ENCODE assay signal across 8 cellular contexts in the genomic region with DNA sequence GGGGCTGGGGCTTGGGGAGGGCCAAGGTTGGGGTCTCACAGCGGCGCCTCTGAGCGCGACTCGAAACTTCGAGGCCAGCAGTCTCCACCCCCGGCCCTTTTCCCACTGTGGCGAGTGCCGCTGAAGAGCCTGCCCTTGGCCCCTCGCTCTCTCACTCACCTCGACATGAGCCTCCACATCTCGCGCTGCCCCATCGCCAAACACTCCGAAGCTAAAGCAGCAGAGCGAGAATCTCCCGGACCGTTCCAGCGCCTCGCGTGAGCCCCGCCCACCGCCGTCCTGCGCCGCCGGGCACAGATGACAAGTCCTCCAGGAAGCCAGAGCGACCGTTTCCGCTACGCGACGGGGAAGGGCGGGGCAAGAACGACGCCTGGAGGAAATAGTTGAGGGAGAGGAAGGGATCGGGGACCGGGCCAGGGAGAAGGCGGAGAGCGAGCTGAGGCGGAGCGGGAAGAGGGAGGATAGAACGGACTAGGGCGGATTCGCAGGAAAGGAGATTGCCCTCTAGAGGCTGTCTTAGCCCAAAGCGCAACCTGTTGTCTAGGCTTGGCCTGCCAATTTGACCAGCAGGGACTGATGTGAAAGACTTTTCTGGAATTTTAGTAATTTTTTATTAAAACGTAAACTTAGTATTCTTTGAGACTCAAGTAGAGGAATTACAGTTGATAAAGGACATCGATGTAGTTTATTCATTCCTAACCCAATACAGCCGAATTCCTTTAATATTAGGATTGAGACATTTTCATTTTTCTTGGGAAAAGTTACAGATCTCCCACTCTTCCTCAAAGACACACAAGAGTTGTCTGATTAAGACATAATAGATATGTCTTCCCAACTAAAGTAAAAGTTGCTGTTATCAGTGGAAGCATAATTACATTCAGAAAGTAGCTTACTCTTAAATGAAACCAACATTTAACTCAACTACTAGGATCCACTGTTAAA. TPM values are rescaled to one million over a fixed set of nuclear protein-coding genes. Genes with fewer than 3 reads are reported as not detected.
DNase-seq lines count a peak whose midpoint lies in the region; ATAC-seq and TF ChIP-seq lines count a peak whose summit lies in the region.

A gene with protein sequence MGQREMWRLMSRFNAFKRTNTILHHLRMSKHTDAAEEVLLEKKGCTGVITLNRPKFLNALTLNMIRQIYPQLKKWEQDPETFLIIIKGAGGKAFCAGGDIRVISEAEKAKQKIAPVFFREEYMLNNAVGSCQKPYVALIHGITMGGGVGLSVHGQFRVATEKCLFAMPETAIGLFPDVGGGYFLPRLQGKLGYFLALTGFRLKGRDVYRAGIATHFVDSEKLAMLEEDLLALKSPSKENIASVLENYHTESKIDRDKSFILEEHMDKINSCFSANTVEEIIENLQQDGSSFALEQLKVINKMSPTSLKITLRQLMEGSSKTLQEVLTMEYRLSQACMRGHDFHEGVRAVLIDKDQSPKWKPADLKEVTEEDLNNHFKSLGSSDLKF (minus strand): TSS at position 270 of the 942 bp plus-strand sequence. CDS start 76 bp downstream, at position 194.

- H2AFZ ChIP-seq in DND-41 (ENCODE audit: low read depth, low read length), result peak within 1 kb of the TSS; percentile 85

- intact Hi-C loops in naive thymus-derived CD4-positive, alpha-beta T cell (cut with micrococcal nuclease), result loop anchor here (1.0 to 5.0 kb wide), 14 partner anchors 23 to 879 kb away; a partner anchor contains a TSS

- H3K4me1 ChIP-seq in DND-41 (ENCODE audit: insufficient read depth, low read length), result peaks cover 51% of the 10 kb centered on the region
- H3K4me1 ChIP-seq in naive thymus-derived CD4-positive, alpha-beta T cell (ENCODE audit: control insufficient read depth in 2 of 2, insufficient read depth in 2 of 2, low read length in 2 of 2), result peaks cover 8 to 13% of the 10 kb centered on the region in 2 donors

- POLR2A ChIA-PET in naive thymus-derived CD4-positive, alpha-beta T cell (lab: Charles Lee), result interaction anchor here (0.6 to 1.3 kb wide), 2 partner anchors 107 to 561 kb away, joined by 4 read pairs; a partner anchor contains a TSS

- H3K27ac Mint-ChIP-seq in naive thymus-derived CD4-positive, alpha-beta T cell, result peak within 1 kb of the TSS; percentile 91 to 99 (median 95)

- H4K20me1 ChIP-seq in DND-41 (ENCODE audit: insufficient read depth, low read length), result no peaks in the 10 kb centered on the region

- peaks cover 52% of the 10 kb centered on the region for H3K79me2 ChIP-seq in DND-41 (ENCODE audit: insufficient read depth, low read length)

- CTCF ChIA-PET in naive thymus-derived CD4-positive, alpha-beta T cell (lab: Charles Lee), result interaction anchor here (0.7 to 1.3 kb wide), 3 partner anchors 13 to 323 kb away, joined by 3 to 5 read pairs (median 4); no protein-coding TSS in a partner anchor

- H3K9me3 ChIP-seq in DND-41 (ENCODE audit: insufficient read depth, low read length, severe bottlenecking), result no peaks in the 10 kb centered on the region
- no peaks in the 10 kb centered on the region for H3K9me3 ChIP-seq in KOPT-K1 (ENCODE audit: insufficient read depth, low read length, poor library complexity, severe bottlenecking)
- no peaks in the 10 kb centered on the region for H3K9me3 ChIP-seq in naive thymus-derived CD4-positive, alpha-beta T cell (ENCODE audit: control insufficient read depth in 2 of 3, low read length in 3 of 3)

- H3K4me1 Mint-ChIP-seq in naive thymus-derived CD4-positive, alpha-beta T cell, result peaks cover 27 to 54% (median 48%) of the 10 kb centered on the region in 7 donors

- no peaks in the 10 kb centered on the region for H3K27me3 ChIP-seq in DND-41 (ENCODE audit: insufficient read depth, low read length, poor library complexity)
- no peaks in the 10 kb centered on the region for H3K27me3 ChIP-seq in naive thymus-derived CD4-positive, alpha-beta T cell (ENCODE audit: control insufficient read depth in 2 of 2, insufficient read depth in 2 of 2, low read length in 2 of 2)

- peak; percentile 72 for TF ChIP-seq CTCF in DND-41 (IDR thresholded peaks at IDR 0.05; ENCODE audit: borderline replicate concordance, extremely low read depth, low read length, poor library complexity, severe bottlenecking)

- ATAC-seq in DND-41 (ENCODE audit: insufficient read depth, low read depth) (peak; percentile 93), GM21737 (IDR thresholded peaks at IDR 0.05; ENCODE audit: unreplicated experiment) (peak; percentile 97)
- peak; percentile 94 for ATAC-seq in naive thymus-derived CD4-positive, alpha-beta T cell

- DNase-seq in DND-41 (peak; percentile 96), RPMI7951 (ENCODE audit: low read depth) (peak; percentile 100), fibroblast of gingiva (ENCODE audit: low read depth) (peak; percentile 99)
- DNase-seq in activated T-helper 1 cell treated with anti-CD3 and anti-CD28 coated beads, Interleukin-2, amount 50 U/mL, for 16 hours (ENCODE audit: low read depth in 1 of 2, low spot score in 1 of 2), result peak; percentile 64 to 75
- DNase-seq in naive thymus-derived CD4-positive, alpha-beta T cell, result peak; percentile 56 to 88 (median 68)
- peak; percentile 60 to 83 (median 68) for DNase-seq in stimulated activated naive CD4-positive, alpha-beta T cell (lab: John Stamatoyannopoulos, UW)

- H3K27ac ChIP-seq in DND-41 (ENCODE audit: low read length), result peak within 1 kb of the TSS; percentile 78
- peak within 1 kb of the TSS; percentile 57 for H3K27ac ChIP-seq in KOPT-K1 (ENCODE audit: low read depth, low read length, poor library complexity, severe bottlenecking)
- peak within 1 kb of the TSS; percentile 82 for H3K27ac ChIP-seq in naive thymus-derived CD4-positive, alpha-beta T cell (ENCODE audit: low read depth, low read length)

- H3K36me3 Mint-ChIP-seq in naive thymus-derived CD4-positive, alpha-beta T cell, result peaks cover 0 to 6% (median 0%) of the 10 kb centered on the region in 5 donors

- no peaks in the 10 kb centered on the region for H3K9me3 Mint-ChIP-seq in naive thymus-derived CD4-positive, alpha-beta T cell

- H3K4me3 Mint-ChIP-seq in naive thymus-derived CD4-positive, alpha-beta T cell, result peak within 1 kb of the TSS; percentile 85 to 100 (median 97)

- H3K4me3 ChIP-seq in DND-41 (ENCODE audit: low read depth in 1 of 2, low read length in 2 of 2), result peak within 1 kb of the TSS; percentile 61 to 91
- H3K4me3 ChIP-seq in naive thymus-derived CD4-positive, alpha-beta T cell (ENCODE audit: low read length), result peak within 1 kb of the TSS; percentile 83

- H3K27me3 Mint-ChIP-seq in naive thymus-derived CD4-positive, alpha-beta T cell, result no peaks in the 10 kb centered on the region

- peak within 1 kb of the TSS; percentile 96 for H3K4me2 ChIP-seq in DND-41 (ENCODE audit: insufficient read depth, low read length)

- H3K9ac ChIP-seq in DND-41 (ENCODE audit: low read depth, low read length), result peak within 1 kb of the TSS; percentile 59

- no peaks in the 10 kb centered on the region for H3K36me3 ChIP-seq in DND-41 (ENCODE audit: insufficient read depth, low read length)
- H3K36me3 ChIP-seq in KOPT-K1 (ENCODE audit: insufficient read depth, low read length), result no peaks in the 10 kb centered on the region
- peaks cover 0 to 6% (median 0%) of the 10 kb centered on the region in 3 experiments for H3K36me3 ChIP-seq in naive thymus-derived CD4-positive, alpha-beta T cell (ENCODE audit: control insufficient read depth in 2 of 3, insufficient read depth in 3 of 3, low read length in 3 of 3)

RNA-seq across cellular contexts. Expression of the gene that starts here (rescaled TPM):
- total RNA-seq in RPMI7951 (2014; rRNA removed; shearing (Covaris generic)), result 23.3 and 23.7 TPM in 2 replicates
- 10 to 100 TPM; 11.3 to 25.0 (median 21.6) TPM for total RNA-seq in naive thymus-derived CD4-positive, alpha-beta T cell
- polyA plus RNA-seq in naive thymus-derived CD4-positive, alpha-beta T cell, result 10 to 100 TPM; 23.9 to 25.1 TPM

Comparison
In these comparisons a context has a peak if more than half of its experiments do, and no peak if none do; other contexts are left out.
1. Peak in every context shown above with its lines: DNase-seq, ATAC-seq, H3K4me3 ChIP-seq and H3K27ac ChIP-seq.